In the genomic region with DNA sequence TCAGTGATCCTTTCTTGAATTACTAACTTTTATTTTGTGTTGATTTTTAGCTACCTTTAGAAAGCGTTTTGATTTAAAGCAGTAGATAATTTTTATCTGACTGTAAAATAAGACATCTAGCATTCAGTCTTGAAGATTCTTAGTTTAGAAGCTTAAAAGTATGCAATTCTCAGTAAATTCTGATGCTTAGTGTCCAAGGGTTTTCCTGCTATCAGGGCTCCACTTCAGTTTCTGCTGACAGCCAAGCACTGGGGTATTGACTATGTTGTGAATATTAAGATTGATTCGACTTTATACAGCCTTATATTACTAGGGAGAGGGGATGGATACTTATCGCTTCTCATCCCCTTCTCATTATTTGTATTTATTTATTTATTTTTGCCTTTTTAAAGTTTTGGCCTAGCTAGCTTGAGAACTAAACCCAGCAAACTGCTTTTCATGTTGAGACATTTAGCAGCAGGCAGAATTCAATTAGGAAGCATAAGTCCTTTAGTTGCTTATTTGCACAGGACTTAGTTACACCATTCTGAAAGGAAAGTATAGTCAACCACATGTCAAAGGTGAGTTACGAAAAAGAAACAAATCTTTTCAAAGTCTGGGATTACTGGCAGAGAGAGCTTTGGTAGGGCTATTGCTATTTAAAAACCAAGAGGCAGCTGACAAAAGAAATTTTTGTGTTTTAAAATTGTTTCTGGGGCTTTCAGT, we compare ENCODE assay signal across 10 cellular contexts. TPM values are rescaled to one million over a fixed set of nuclear protein-coding genes. Genes with fewer than 3 reads are reported as not detected.
DNase-seq lines count a peak whose midpoint lies in the region; ATAC-seq and TF ChIP-seq lines count a peak whose summit lies in the region.
"Had no signal": no experiment of that assay in that cellular context is flagged by ENCODE, and none has a peak within 500 bp of the region (broad histone marks: within the 10 kb centered on the region; RNA-seq: fewer than 3 reads in every experiment).

No MANE protein-coding gene starts in this region.

- intact Hi-C loops in PC-3 (cut with micrococcal nuclease): loop anchor here (5.0 kb wide), 2 partner anchors 152 to 477 kb away; no protein-coding TSS in a partner anchor

- no peak for ATAC-seq in PC-3
- ATAC-seq in GM18505 (IDR thresholded peaks at IDR 0.05; ENCODE audit: unreplicated experiment): no peak
- ATAC-seq in HG03135 (IDR thresholded peaks at IDR 0.05; ENCODE audit: unreplicated experiment): no peak

- DNase-seq in HCEC 1CT: peak; percentile 47
- no peak for DNase-seq in PC-3
- peak; percentile 57 to 66 for DNase-seq in fibroblast of lung (ENCODE audit: low read depth in 2 of 2)
- DNase-seq in progenitor cell of endocrine pancreas (ENCODE audit: low spot score, unreplicated experiment): no peak
- DNase-seq in NK-92 treated with Interleukin-12 subunit alpha and Interleukin-12 subunit beta, amount 100 ng/mL, for 24 hours (lab: John Stamatoyannopoulos, UW): no peak
- DNase-seq: activated T-cell treated with anti-CD3 and anti-CD28 coated beads, Interleukin-2, amount 50 U/mL, for 1 hour; stimulated activated CD4-positive, alpha-beta T cell treated with anti-CD3 and anti-CD28 coated beads, Interleukin-2, amount 100 ng/mL, for 24 hours had no signal

- H3K4me1 Mint-ChIP-seq in progenitor cell of endocrine pancreas (ENCODE audit: low read depth): peaks cover 35% of the 10 kb centered on the region

- H3K4me2 ChIP-seq in PC-3 (ENCODE audit: low read length) (peak overlapping the region; percentile 90), fibroblast of lung (ENCODE audit: extremely low read depth, insufficient read depth, low read length) (peak overlapping the region; percentile 74)

- H3F3A ChIP-seq in PC-3 (ENCODE audit: low read length, unreplicated experiment): no peaks in the 10 kb centered on the region

- H3K36me3 Mint-ChIP-seq in progenitor cell of endocrine pancreas (ENCODE audit: insufficient read depth): no peaks in the 10 kb centered on the region

- H3K36me3 ChIP-seq in PC-3 (ENCODE audit: low read depth, low read length) (no peaks in the 10 kb centered on the region), fibroblast of lung (ENCODE audit: control insufficient read depth, insufficient read depth, low read length) (no peaks in the 10 kb centered on the region)

- peaks cover 6% of the 10 kb centered on the region for H3K27me3 Mint-ChIP-seq in progenitor cell of endocrine pancreas

- H3K79me2 ChIP-seq in PC-3 (ENCODE audit: low read length) (peaks cover 24% of the 10 kb centered on the region), fibroblast of lung (ENCODE audit: control insufficient read depth, insufficient read depth, low read length) (peaks cover 75% of the 10 kb centered on the region)

- no peaks in the 10 kb centered on the region for H3K9me3 Mint-ChIP-seq in progenitor cell of endocrine pancreas (ENCODE audit: low read depth)

- no peak for TF ChIP-seq POLR2A in GM18505 (IDR thresholded peaks at IDR 0.05; ENCODE audit: borderline replicate concordance, extremely low read depth, insufficient read depth, insufficient read length)

- peak overlapping the region; percentile 98; the same call in 1 of the 2 replicates for H3K4me3 ChIP-seq in PC-3 (ENCODE audit: low read length)
- H3K4me3 ChIP-seq in fibroblast of lung (replicated peaks in 1 of 4; ENCODE audit: control extremely low read depth in 1 of 4, insufficient read depth in 1 of 4, low read depth in 3 of 4, low read length in 4 of 4): peak overlapping the region; percentile 84 to 96 (median 90)

- no peaks in the 10 kb centered on the region for H3K9me3 ChIP-seq in PC-3 (ENCODE audit: low read length)
- no peaks in the 10 kb centered on the region for H3K9me3 ChIP-seq in fibroblast of lung (ENCODE audit: control insufficient read depth, insufficient read depth, low read depth, low read length)

- POLR2A ChIA-PET in PC-3 (lab: Charles Lee; ENCODE audit: unreplicated experiment): interaction anchor here (0.6 kb wide), 1 partner anchor 117 kb away, joined by 3 read pairs; no protein-coding TSS in a partner anchor

- H3K27me3 ChIP-seq in PC-3 (ENCODE audit: low read length): no peaks in the 10 kb centered on the region
- H3K27me3 ChIP-seq in fibroblast of lung (ENCODE audit: control insufficient read depth, insufficient read depth, low read length): no peaks in the 10 kb centered on the region

- CTCF ChIA-PET in PC-3 (lab: Charles Lee): no interaction called here

- H2AFZ ChIP-seq in PC-3 (ENCODE audit: low read length) (no peak overlapping the region), fibroblast of lung (ENCODE audit: low read length) (no peak overlapping the region)

- H3K9ac ChIP-seq in PC-3 (ENCODE audit: low read length) (no peak overlapping the region; the same call in 1 of the 2 replicates), fibroblast of lung (ENCODE audit: insufficient read depth, low read length) (no peak overlapping the region)

- H3K4me3 Mint-ChIP-seq in progenitor cell of endocrine pancreas (ENCODE audit: low read depth): peak overlapping the region; percentile 91

- no peak overlapping the region for H3K27ac ChIP-seq in PC-3 (ENCODE audit: low read length)
- H3K27ac ChIP-seq in fibroblast of lung (ENCODE audit: insufficient read depth, low read length): peak overlapping the region; percentile 8
- H3K27ac ChIP-seq: RWPE1 had no signal

- no TSS peak for BruUV-seq in PC-3 (replicated peaks; lab: Mats Ljungman, UMichigan)

- H4K20me1 ChIP-seq in PC-3 (ENCODE audit: low read length) (no peaks in the 10 kb centered on the region), fibroblast of lung (ENCODE audit: control insufficient read depth, extremely low read depth, insufficient read depth, low read length) (no peaks in the 10 kb centered on the region)

- H3K27ac Mint-ChIP-seq in progenitor cell of endocrine pancreas: no peak overlapping the region

- no peaks in the 10 kb centered on the region for H3K9me2 ChIP-seq in PC-3 (replicated peaks; ENCODE audit: low read length)

- H3K4me1 ChIP-seq in PC-3 (ENCODE audit: insufficient read depth, low read length) (peaks cover 26% of the 10 kb centered on the region), fibroblast of lung (ENCODE audit: control insufficient read depth, extremely low read depth, insufficient read depth, low read length) (peaks cover 13% of the 10 kb centered on the region)

- no peak for TF ChIP-seq CTCF in PC-3 (conservative IDR thresholded peaks at IDR 0.05; ENCODE audit: low read depth, low read length)
- TF ChIP-seq CTCF in fibroblast of lung (conservative IDR thresholded peaks at IDR 0.05 in 1 of 2, IDR thresholded peaks at IDR 0.05 in 1 of 2; ENCODE audit: low read depth in 1 of 2, low read length in 2 of 2): no peak
- no peak for TF ChIP-seq CTCF in progenitor cell of endocrine pancreas (IDR thresholded peaks at IDR 0.05; ENCODE audit: unreplicated experiment)

RNA-seq across cellular contexts. Expression of a gene that starts 2.9 kb away (rescaled TPM):
- 8.2 and 35.5 TPM in 2 replicates for total RNA-seq in PC-3 (2014; rRNA removed)
- 22.1 and 35.8 TPM in 2 replicates for total RNA-seq in fibroblast of lung
- polyA plus RNA-seq in fibroblast of lung: 49.0 and 51.8 TPM in 2 replicates
- 26.0 and 28.4 TPM in 2 replicates for polyA plus RNA-seq in fibroblast of lung (2012)
- 11.9 and 19.7 TPM in 2 replicates for polyA minus RNA-seq in fibroblast of lung (ENCODE audit: low replicate concordance)
- total RNA-seq in progenitor cell of endocrine pancreas: 37.7 and 43.3 TPM in 2 replicates

RNA-seq across cellular contexts. Expression of a gene that starts 43.1 kb away (rescaled TPM):
- total RNA-seq in PC-3 (2014; rRNA removed): 128 and 146 TPM in 2 replicates
- 57.5 and 63.7 TPM in 2 replicates for total RNA-seq in fibroblast of lung
- polyA plus RNA-seq in fibroblast of lung: 124 and 127 TPM in 2 replicates
- 66.7 and 86.3 TPM in 2 replicates for polyA plus RNA-seq in fibroblast of lung (2012)
- polyA minus RNA-seq in fibroblast of lung (ENCODE audit: low replicate concordance): 340 and 364 TPM in 2 replicates
- total RNA-seq in progenitor cell of endocrine pancreas: 61.9 and 74.6 TPM in 2 replicates

Comparison
In these comparisons a context has a peak if more than half of its experiments do, and no peak if none do; other contexts are left out.
1. DNase-seq: peak in HCEC 1CT (single experiment) and fibroblast of lung (2 of 2); none in PC-3 (single experiment), progenitor cell of endocrine pancreas (single experiment) and NK-92 treated with Interleukin-12 subunit alpha and Interleukin-12 subunit beta, amount 100 ng/mL, for 24 hours (single experiment).